Comparison of ENCODE assay signal across 30 cellular contexts in genomic region chr16:66809765-66810164, GRCh38. TPM values are rescaled to one million over a fixed set of nuclear protein-coding genes. Genes with fewer than 3 reads are reported as not detected.
A peak's percentile ranks its signal among the peaks of the same experiment; 100 is the strongest.
DNase-seq lines count a peak whose midpoint lies in the region; ATAC-seq, FAIRE-seq and TF ChIP-seq lines count a peak whose summit lies in the region.
"Had no signal": no experiment of that assay in that cellular context is flagged by ENCODE, and none has a peak within 500 bp of the region (broad histone marks: within the 10 kb centered on the region; RNA-seq: fewer than 3 reads in every experiment).

No MANE protein-coding gene starts in this region.

- no peak overlapping the region for H3K4me3 ChIP-seq in mammary epithelial cell (replicated peaks in 1 of 3; ENCODE audit: insufficient read depth in 1 of 3, low read depth in 2 of 3, low read length in 3 of 3)
- H3K4me3 ChIP-seq in HepG2 (replicated peaks in 1 of 3; ENCODE audit: insufficient read depth in 1 of 3, low read depth in 2 of 3, low read length in 3 of 3): no peak overlapping the region
- H3K4me3 ChIP-seq in right lobe of liver: no peak overlapping the region
- H3K4me3 ChIP-seq: BLaER1, GM12878 had no signal

- TF ChIP-seq RAD21 in HepG2 (CRISPR knock-in tag; IDR thresholded peaks at IDR 0.05): no peak

- TF ChIP-seq POLR2A in HepG2 (IDR thresholded peaks at IDR 0.05; ENCODE audit: insufficient read depth in 1 of 2, low read depth in 2 of 2, low read length in 2 of 2) (no peak), right lobe of liver (IDR thresholded peaks at IDR 0.05) (no peak)

- TF ChIP-seq EP300 in HepG2 (IDR thresholded peaks at IDR 0.05; ENCODE audit: low read depth in 2 of 2, low read length in 2 of 2): no peak
- TF ChIP-seq EP300 in HepG2 (CRISPR knock-in tag; IDR thresholded peaks at IDR 0.05; ENCODE audit: borderline replicate concordance): no peak

- peaks cover 10% of the 10 kb centered on the region for H3K4me1 ChIP-seq in mammary epithelial cell (ENCODE audit: insufficient read depth, low read length)
- H3K4me1 ChIP-seq in HepG2 (ENCODE audit: insufficient read depth, low read length): no peaks in the 10 kb centered on the region
- no peaks in the 10 kb centered on the region for H3K4me1 ChIP-seq in right lobe of liver
- H3K4me1 ChIP-seq: BLaER1 had no signal

- ATAC-seq in HepG2 (no peak), right lobe of liver (no peak), GM21737 (IDR thresholded peaks at IDR 0.05; ENCODE audit: unreplicated experiment) (no peak)
- no peak for ATAC-seq in activated T-helper 17 cell treated with anti-CD3 and anti-CD28 coated beads, Interleukin-2, amount 50 U/mL, for 72 hours (replicated peaks)
- ATAC-seq in stimulated activated effector memory CD8-positive, alpha-beta T cell treated with anti-CD3 and anti-CD28 coated beads, Interleukin-12 subunit alpha, Interleukin-12 subunit beta, amount 100 ng/mL, for 72 hours: peak; percentile 62
- ATAC-seq: GM12878 had no signal

- no peaks in the 10 kb centered on the region for H3K9me3 Mint-ChIP-seq in MCF 10A (ENCODE audit: unreplicated experiment)
- H3K9me3 Mint-ChIP-seq in activated T-helper 17 cell treated with anti-CD3 and anti-CD28 coated beads, Interleukin-2, amount 50 U/mL, for 72 hours: no peaks in the 10 kb centered on the region
- no peaks in the 10 kb centered on the region for H3K9me3 Mint-ChIP-seq in stimulated activated effector memory CD8-positive, alpha-beta T cell treated with anti-CD3 and anti-CD28 coated beads, Interleukin-12 subunit alpha, Interleukin-12 subunit beta, amount 100 ng/mL, for 72 hours
- H3K9me3 Mint-ChIP-seq: CD14-positive monocyte; CD4-positive, alpha-beta memory T cell; CD8-positive, alpha-beta memory T cell had no signal

- no peak for DNase-seq in MCF 10A (ENCODE audit: unreplicated experiment)
- DNase-seq in mammary epithelial cell: no peak
- DNase-seq in HepG2 (ENCODE audit: low spot score): no peak
- DNase-seq in right lobe of liver: no peak
- no peak for DNase-seq in stimulated activated effector memory CD8-positive, alpha-beta T cell treated with anti-CD3 and anti-CD28 coated beads, Interleukin-12 subunit alpha, Interleukin-12 subunit beta, amount 100 ng/mL, for 72 hours (ENCODE audit: low spot score in 2 of 2)
- DNase-seq in AG08395 (ENCODE audit: low spot score): no peak
- DNase-seq: C1 segment of cervical spinal cord; CD4-positive, alpha-beta memory T cell; CD4-positive, CD25-positive, alpha-beta regulatory T cell; CD8-positive, alpha-beta memory T cell; COR-L47; DMS 273 treated with DMSO at 0.1 percent for 48 hours; DMS153; DMS53; DMS79; DND-41; EL; GDM1 had no signal

- H3K4me2 ChIP-seq in mammary epithelial cell (ENCODE audit: insufficient read depth, low read depth, low read length) (no peak overlapping the region), HepG2 (ENCODE audit: low read depth, low read length) (no peak overlapping the region)
- H3K4me2 ChIP-seq: BLaER1 had no signal

- H3K36me3 ChIP-seq in mammary epithelial cell (ENCODE audit: insufficient read depth, low read length): peaks cover 58% of the 10 kb centered on the region
- H3K36me3 ChIP-seq in HepG2 (replicated peaks in 1 of 2; ENCODE audit: control insufficient read depth in 1 of 2, insufficient read depth in 2 of 2, low read length in 2 of 2): peaks cover 19 to 53% of the 10 kb centered on the region in 2 experiments
- H3K36me3 ChIP-seq in right lobe of liver: peaks cover 0 to 62% (median 6%) of the 10 kb centered on the region in 4 donors

- in situ Hi-C loops in mammary epithelial cell (cut with MboI; ENCODE audit: low sequenced_read_pairs in 2 of 2) (no loop called here), HepG2 (cut with HindIII; ENCODE audit: extremely low pct_ligation_motif_present, low pct_unique_long_range_greater_than_20kb) (no loop called here)

- WGBS in mammary epithelial cell (ENCODE audit: low coverage, missing lambda C conversion rate): 93% methylated on average over 4 of the region's 4 CpGs
- 95% methylated on average over 4 of the region's 4 CpGs for WGBS in HepG2 (ENCODE audit: low lambda C conversion rate)
- WGBS in right lobe of liver (ENCODE audit: insufficient coverage, low coverage, low lambda C conversion rate, missing lambda C conversion rate): 96% methylated on average over 4 of the region's 4 CpGs

- no peaks in the 10 kb centered on the region for H3K27me3 Mint-ChIP-seq in MCF 10A (ENCODE audit: insufficient read depth, unreplicated experiment)
- no peaks in the 10 kb centered on the region for H3K27me3 Mint-ChIP-seq in activated T-helper 17 cell treated with anti-CD3 and anti-CD28 coated beads, Interleukin-2, amount 50 U/mL, for 72 hours
- H3K27me3 Mint-ChIP-seq: CD4-positive, alpha-beta memory T cell; CD4-positive, CD25-positive, alpha-beta regulatory T cell; CD8-positive, alpha-beta memory T cell had no signal

- H4K20me1 ChIP-seq in mammary epithelial cell (ENCODE audit: insufficient read depth, low read length) (no peaks in the 10 kb centered on the region), HepG2 (ENCODE audit: insufficient read depth, low read length) (no peaks in the 10 kb centered on the region)
- H4K20me1 ChIP-seq: BLaER1 had no signal

- H3K4me3 Mint-ChIP-seq in MCF 10A (ENCODE audit: unreplicated experiment): no peak overlapping the region
- H3K4me3 Mint-ChIP-seq in activated T-helper 17 cell treated with anti-CD3 and anti-CD28 coated beads, Interleukin-2, amount 50 U/mL, for 72 hours: no peak overlapping the region
- H3K4me3 Mint-ChIP-seq in stimulated activated effector memory CD8-positive, alpha-beta T cell treated with anti-CD3 and anti-CD28 coated beads, Interleukin-12 subunit alpha, Interleukin-12 subunit beta, amount 100 ng/mL, for 72 hours: no peak overlapping the region
- H3K4me3 Mint-ChIP-seq: CD14-positive monocyte; CD4-positive, alpha-beta memory T cell; CD4-positive, CD25-positive, alpha-beta regulatory T cell; CD8-positive, alpha-beta memory T cell had no signal

- TF ChIP-seq CTCF in MCF 10A (IDR thresholded peaks at IDR 0.05; ENCODE audit: unreplicated experiment) (no peak), mammary epithelial cell (conservative IDR thresholded peaks at IDR 0.05 in 1 of 2, IDR thresholded peaks at IDR 0.05 in 1 of 2; ENCODE audit: extremely low read depth in 1 of 2, insufficient read depth in 1 of 2, low read depth in 1 of 2, low read length in 2 of 2) (no peak), HepG2 (CRISPR knock-in tag; IDR thresholded peaks at IDR 0.05) (no peak), right lobe of liver (IDR thresholded peaks at IDR 0.05) (no peak)

- dilution Hi-C loops in mammary epithelial cell (cut with HindIII; ENCODE audit: low sequenced_read_pairs): loop anchor here (10.0 kb wide), 1 partner anchor 65 kb away; no protein-coding TSS in a partner anchor

- no peak overlapping the region for H3K27ac Mint-ChIP-seq in MCF 10A (ENCODE audit: low read depth, unreplicated experiment)
- H3K27ac Mint-ChIP-seq in activated T-helper 17 cell treated with anti-CD3 and anti-CD28 coated beads, Interleukin-2, amount 50 U/mL, for 72 hours: peak overlapping the region; percentile 12
- peak overlapping the region; percentile 29 for H3K27ac Mint-ChIP-seq in stimulated activated effector memory CD8-positive, alpha-beta T cell treated with anti-CD3 and anti-CD28 coated beads, Interleukin-12 subunit alpha, Interleukin-12 subunit beta, amount 100 ng/mL, for 72 hours
- H3K27ac Mint-ChIP-seq: CD14-positive monocyte; CD4-positive, CD25-positive, alpha-beta regulatory T cell; CD8-positive, alpha-beta memory T cell had no signal

- H3K9ac ChIP-seq in mammary epithelial cell (ENCODE audit: insufficient read depth, low read length) (no peak overlapping the region), HepG2 (ENCODE audit: insufficient read depth, low read depth, low read length) (no peak overlapping the region)
- H3K9ac ChIP-seq: BLaER1 had no signal

- TSS peak; percentile 15 for BruUV-seq in MCF 10A (replicated peaks; lab: Mats Ljungman, UMichigan)
- no TSS peak for BruUV-seq in mammary epithelial cell (replicated peaks; lab: Mats Ljungman, UMichigan)
- TSS peak; percentile 23 for BruUV-seq in HepG2 (replicated peaks; lab: Mats Ljungman, UMichigan)

- H3K4me1 Mint-ChIP-seq in MCF 10A (ENCODE audit: insufficient read depth, unreplicated experiment): no peaks in the 10 kb centered on the region
- H3K4me1 Mint-ChIP-seq in activated T-helper 17 cell treated with anti-CD3 and anti-CD28 coated beads, Interleukin-2, amount 50 U/mL, for 72 hours: no peaks in the 10 kb centered on the region
- no peaks in the 10 kb centered on the region for H3K4me1 Mint-ChIP-seq in stimulated activated effector memory CD8-positive, alpha-beta T cell treated with anti-CD3 and anti-CD28 coated beads, Interleukin-12 subunit alpha, Interleukin-12 subunit beta, amount 100 ng/mL, for 72 hours
- H3K4me1 Mint-ChIP-seq: CD14-positive monocyte; CD4-positive, alpha-beta memory T cell; CD8-positive, alpha-beta memory T cell had no signal

- H3K9me3 ChIP-seq in mammary epithelial cell (replicated peaks; ENCODE audit: insufficient read depth, low read length) (no peaks in the 10 kb centered on the region), HepG2 (ENCODE audit: low read length) (no peaks in the 10 kb centered on the region), right lobe of liver (no peaks in the 10 kb centered on the region)
- H3K9me3 ChIP-seq: BE2C, BLaER1 had no signal

- intact Hi-C loops in MCF 10A (cut with micrococcal nuclease): no loop called here
- intact Hi-C loops in mammary epithelial cell (cut with micrococcal nuclease): no loop called here
- intact Hi-C loops in HepG2 (cut with micrococcal nuclease; ENCODE audit: unreplicated experiment): no loop called here
- intact Hi-C loops in right lobe of liver (cut with DNase I): no loop called here

- no peak for FAIRE-seq in HepG2 (lab: Jason Lieb, UNC)
- FAIRE-seq: A204.1, GM12878, GM12892, GM18507 had no signal

- H3K27ac ChIP-seq in mammary epithelial cell (ENCODE audit: insufficient read depth, low read depth, low read length): no peak overlapping the region
- H3K27ac ChIP-seq in HepG2 (ENCODE audit: extremely low read length, insufficient read depth, low read length): no peak overlapping the region
- H3K27ac ChIP-seq in right lobe of liver: no peak overlapping the region
- H3K27ac ChIP-seq: 22Rv1, BLaER1 had no signal

- H2AFZ ChIP-seq in mammary epithelial cell (ENCODE audit: low read depth, low read length) (no peak overlapping the region), HepG2 (ENCODE audit: low read length) (no peak overlapping the region)

- no peaks in the 10 kb centered on the region for H3K27me3 ChIP-seq in mammary epithelial cell (ENCODE audit: insufficient read depth, low read length)
- no peaks in the 10 kb centered on the region for H3K27me3 ChIP-seq in HepG2 (ENCODE audit: control insufficient read depth in 1 of 2, insufficient read depth in 2 of 2, low read length in 2 of 2)
- H3K27me3 ChIP-seq in right lobe of liver: no peaks in the 10 kb centered on the region
- H3K27me3 ChIP-seq: BE2C, BLaER1 had no signal

- peaks cover 96% of the 10 kb centered on the region for H3K36me3 Mint-ChIP-seq in MCF 10A (ENCODE audit: insufficient read depth, unreplicated experiment)
- peaks cover 97% of the 10 kb centered on the region for H3K36me3 Mint-ChIP-seq in activated T-helper 17 cell treated with anti-CD3 and anti-CD28 coated beads, Interleukin-2, amount 50 U/mL, for 72 hours (ENCODE audit: low read depth)
- H3K36me3 Mint-ChIP-seq in stimulated activated effector memory CD8-positive, alpha-beta T cell treated with anti-CD3 and anti-CD28 coated beads, Interleukin-12 subunit alpha, Interleukin-12 subunit beta, amount 100 ng/mL, for 72 hours: peaks cover 100% of the 10 kb centered on the region

- CTCF ChIA-PET in MCF 10A (lab: Yijun Ruan, JAX): interaction anchor here (0.9 to 2.7 kb wide), 4 partner anchors 21 to 82 kb away, joined by 3 to 13 read pairs (median 4); partner anchors contain the start of gene NAE1
- CTCF ChIA-PET in mammary epithelial cell (lab: Charles Lee; ENCODE audit: low non-redundant PET): no interaction called here
- CTCF ChIA-PET in HepG2 (lab: Yijun Ruan, JAX; ENCODE audit: low intra/inter-chr PET ratio, low total read pairs): no interaction called here

- POLR2A ChIA-PET in MCF 10A (lab: Yijun Ruan, JAX) (interaction anchor here (1.0 to 1.9 kb wide), 2 partner anchors 19 to 21 kb away, joined by 3 to 5 read pairs; partner anchors contain the start of gene NAE1), HepG2 (lab: Yijun Ruan, JAX) (no interaction called here)

- H3K79me2 ChIP-seq in mammary epithelial cell (ENCODE audit: insufficient read depth, low read length): no peaks in the 10 kb centered on the region
- H3K79me2 ChIP-seq in HepG2 (ENCODE audit: insufficient read depth, low read length): no peaks in the 10 kb centered on the region

RNA-seq across cellular contexts. Expression of gene TERB1, which starts 8.4 kb away (rescaled TPM):
- 0.26 and 0.69 TPM in 2 replicates for total RNA-seq in MCF 10A (2022)
- total RNA-seq in mammary epithelial cell: under 1 TPM in 1 of 2 donors, not detected in 1; 0.17 TPM
- 0.05 TPM for polyA plus RNA-seq in mammary epithelial cell
- not detected for polyA minus RNA-seq in mammary epithelial cell
- not detected in 2 replicates for total RNA-seq in HepG2 (2016; rRNA removed; fragmentation: Illumina TruSeq; extraction: Trizol)
- total RNA-seq in HepG2 (2016; cell fraction: cytosol; rRNA removed; fragmentation: Illumina TruSeq; extraction: Trizol; ENCODE audit: low read depth): not detected in 2 replicates
- not detected in 2 replicates for total RNA-seq in HepG2 (2016; cell fraction: insoluble cytoplasmic fraction; rRNA removed; fragmentation: Illumina TruSeq; extraction: Trizol)
- total RNA-seq in HepG2 (2016; cell fraction: membrane; rRNA removed; fragmentation: Illumina TruSeq; extraction: Trizol): 0.09 and 0.10 TPM in 2 replicates
- not detected in 2 replicates for total RNA-seq in HepG2 (2016; cell fraction: nucleus; rRNA removed; fragmentation: Illumina TruSeq; extraction: Trizol)
- not detected in 2 replicates for polyA plus RNA-seq in HepG2 (2011; rRNA removed)
- not detected in 2 replicates for polyA plus RNA-seq in HepG2 (2011; cell fraction: cytosol; rRNA removed)
- polyA plus RNA-seq in HepG2 (2011; cell fraction: nucleus; rRNA removed): not detected in 2 replicates
- polyA plus RNA-seq in HepG2 (2012): not detected in 2 replicates
- polyA plus RNA-seq in HepG2 (2016; cell fraction: cytosol; fragmentation: Illumina TruSeq; extraction: Trizol; ENCODE audit: low read depth): not detected in 2 replicates
- polyA plus RNA-seq in HepG2 (2016; cell fraction: insoluble cytoplasmic fraction; fragmentation: Illumina TruSeq; extraction: Trizol; ENCODE audit: low read depth): not detected in 2 replicates
- polyA plus RNA-seq in HepG2 (2016; cell fraction: membrane; fragmentation: Illumina TruSeq; extraction: Trizol; ENCODE audit: low read depth): not detected in 2 replicates
- polyA plus RNA-seq in HepG2 (2016; cell fraction: nucleus; fragmentation: Illumina TruSeq; extraction: Trizol; ENCODE audit: insufficient read depth, low read depth): not detected in 2 replicates
- not detected in 2 replicates for polyA minus RNA-seq in HepG2 (2011; rRNA and poly(A)+ RNA removed; ENCODE audit: low replicate concordance)
- not detected in 2 replicates for polyA minus RNA-seq in HepG2 (2011; cell fraction: cytosol; rRNA and poly(A)+ RNA removed)
- polyA minus RNA-seq in HepG2 (2011; cell fraction: nucleus; rRNA and poly(A)+ RNA removed): not detected in 2 replicates
- total RNA-seq in right lobe of liver: not detected
- under 1 TPM; 0.13 to 0.34 TPM for total RNA-seq in activated T-helper 17 cell treated with anti-CD3 and anti-CD28 coated beads, Interleukin-2, amount 50 U/mL, for 72 hours
- total RNA-seq: G401 had no signal
- polyA plus RNA-seq: CD14-positive monocyte; CD4-positive, alpha-beta memory T cell; CD4-positive, CD25-positive, alpha-beta regulatory T cell; CD8-positive, alpha-beta memory T cell had no signal

RNA-seq across cellular contexts. Expression of gene NAE1, which starts 21.0 kb away (rescaled TPM):
- total RNA-seq in MCF 10A (2022) (65.5 and 65.7 TPM in 2 replicates), mammary epithelial cell (10 to 100 TPM; 66.5 to 81.1 TPM), HepG2 (2016; rRNA removed; fragmentation: Illumina TruSeq; extraction: Trizol) (206 and 279 TPM in 2 replicates), right lobe of liver (10 to 100 TPM; 16.4 to 22.7 (median 20.2) TPM)
- polyA plus RNA-seq in mammary epithelial cell (50.6 TPM), HepG2 (2011; rRNA removed) (68.2 and 95.7 TPM in 2 replicates)
- 30.4 TPM for polyA minus RNA-seq in mammary epithelial cell
- total RNA-seq in HepG2 (2016; cell fraction: cytosol; rRNA removed; fragmentation: Illumina TruSeq; extraction: Trizol; ENCODE audit: low read depth): 93.3 and 103 TPM in 2 replicates
- total RNA-seq in HepG2 (2016; cell fraction: insoluble cytoplasmic fraction; rRNA removed; fragmentation: Illumina TruSeq; extraction: Trizol): 210 and 281 TPM in 2 replicates
- total RNA-seq in HepG2 (2016; cell fraction: membrane; rRNA removed; fragmentation: Illumina TruSeq; extraction: Trizol): 146 and 147 TPM in 2 replicates
- total RNA-seq in HepG2 (2016; cell fraction: nucleus; rRNA removed; fragmentation: Illumina TruSeq; extraction: Trizol): 127 and 139 TPM in 2 replicates
- 27.0 and 39.4 TPM in 2 replicates for polyA plus RNA-seq in HepG2 (2011; cell fraction: cytosol; rRNA removed)
- polyA plus RNA-seq in HepG2 (2011; cell fraction: nucleus; rRNA removed): 79.6 and 104 TPM in 2 replicates
- 71.6 and 101 TPM in 2 replicates for polyA plus RNA-seq in HepG2 (2012)
- 66.8 and 90.6 TPM in 2 replicates for polyA plus RNA-seq in HepG2 (2016; cell fraction: cytosol; fragmentation: Illumina TruSeq; extraction: Trizol; ENCODE audit: low read depth)
- polyA plus RNA-seq in HepG2 (2016; cell fraction: insoluble cytoplasmic fraction; fragmentation: Illumina TruSeq; extraction: Trizol; ENCODE audit: low read depth): 229 TPM in 2 replicates
- polyA plus RNA-seq in HepG2 (2016; cell fraction: membrane; fragmentation: Illumina TruSeq; extraction: Trizol; ENCODE audit: low read depth): 102 and 113 TPM in 2 replicates
- polyA plus RNA-seq in HepG2 (2016; cell fraction: nucleus; fragmentation: Illumina TruSeq; extraction: Trizol; ENCODE audit: insufficient read depth, low read depth): 156 and 166 TPM in 2 replicates
- polyA minus RNA-seq in HepG2 (2011; rRNA and poly(A)+ RNA removed; ENCODE audit: low replicate concordance): 14.2 and 16.7 TPM in 2 replicates
- 26.9 and 31.3 TPM in 2 replicates for polyA minus RNA-seq in HepG2 (2011; cell fraction: cytosol; rRNA and poly(A)+ RNA removed)
- polyA minus RNA-seq in HepG2 (2011; cell fraction: nucleus; rRNA and poly(A)+ RNA removed): 96.7 and 111 TPM in 2 replicates
- total RNA-seq in activated T-helper 17 cell treated with anti-CD3 and anti-CD28 coated beads, Interleukin-2, amount 50 U/mL, for 72 hours: 100 to 1,000 TPM in 1 of 2 donors, 10 to 100 TPM in 1; 86.7 to 110 TPM

RNA-seq across cellular contexts. Expression of gene CA7, which starts 34.4 kb away (rescaled TPM):
- total RNA-seq in MCF 10A (2022) (not detected in 2 replicates), mammary epithelial cell (not detected), HepG2 (2016; rRNA removed; fragmentation: Illumina TruSeq; extraction: Trizol) (not detected in 2 replicates), right lobe of liver (not detected)
- polyA plus RNA-seq in mammary epithelial cell (not detected), HepG2 (2011; rRNA removed) (not detected in 2 replicates)
- not detected for polyA minus RNA-seq in mammary epithelial cell
- total RNA-seq in HepG2 (2016; cell fraction: cytosol; rRNA removed; fragmentation: Illumina TruSeq; extraction: Trizol; ENCODE audit: low read depth): not detected in 2 replicates
- not detected in 2 replicates for total RNA-seq in HepG2 (2016; cell fraction: insoluble cytoplasmic fraction; rRNA removed; fragmentation: Illumina TruSeq; extraction: Trizol)
- not detected in 2 replicates for total RNA-seq in HepG2 (2016; cell fraction: membrane; rRNA removed; fragmentation: Illumina TruSeq; extraction: Trizol)
- not detected in 2 replicates for total RNA-seq in HepG2 (2016; cell fraction: nucleus; rRNA removed; fragmentation: Illumina TruSeq; extraction: Trizol)
- polyA plus RNA-seq in HepG2 (2011; cell fraction: cytosol; rRNA removed): 0.03 TPM in 1 of 2 replicates, not detected in the other
- polyA plus RNA-seq in HepG2 (2011; cell fraction: nucleus; rRNA removed): not detected in 2 replicates
- not detected in 2 replicates for polyA plus RNA-seq in HepG2 (2012)
- 0.07 TPM in 1 of 2 replicates, not detected in the other for polyA plus RNA-seq in HepG2 (2016; cell fraction: cytosol; fragmentation: Illumina TruSeq; extraction: Trizol; ENCODE audit: low read depth)
- not detected in 2 replicates for polyA plus RNA-seq in HepG2 (2016; cell fraction: insoluble cytoplasmic fraction; fragmentation: Illumina TruSeq; extraction: Trizol; ENCODE audit: low read depth)
- not detected in 2 replicates for polyA plus RNA-seq in HepG2 (2016; cell fraction: membrane; fragmentation: Illumina TruSeq; extraction: Trizol; ENCODE audit: low read depth)
- not detected in 2 replicates for polyA plus RNA-seq in HepG2 (2016; cell fraction: nucleus; fragmentation: Illumina TruSeq; extraction: Trizol; ENCODE audit: insufficient read depth, low read depth)
- polyA minus RNA-seq in HepG2 (2011; rRNA and poly(A)+ RNA removed; ENCODE audit: low replicate concordance): not detected in 2 replicates
- not detected in 2 replicates for polyA minus RNA-seq in HepG2 (2011; cell fraction: cytosol; rRNA and poly(A)+ RNA removed)
- polyA minus RNA-seq in HepG2 (2011; cell fraction: nucleus; rRNA and poly(A)+ RNA removed): not detected in 2 replicates
- total RNA-seq in activated T-helper 17 cell treated with anti-CD3 and anti-CD28 coated beads, Interleukin-2, amount 50 U/mL, for 72 hours: not detected
- total RNA-seq: CD4-positive, alpha-beta memory T cell; CD4-positive, CD25-positive, alpha-beta regulatory T cell; CD8-positive, alpha-beta memory T cell; Daoy; G401; GM12878 had no signal
- polyA plus RNA-seq: CD14-positive monocyte; CD4-positive, alpha-beta memory T cell; CD4-positive, CD25-positive, alpha-beta regulatory T cell; CD8-positive, alpha-beta memory T cell had no signal

RNA-seq across cellular contexts. Expression of gene DYNC1LI2, which starts 58.4 kb away (rescaled TPM):
- 97.7 and 106 TPM in 2 replicates for total RNA-seq in MCF 10A (2022)
- total RNA-seq in mammary epithelial cell: 100 to 1,000 TPM in 1 of 2 donors, 10 to 100 TPM in 1; 90.8 to 127 TPM
- polyA plus RNA-seq in mammary epithelial cell: 55.4 TPM
- polyA minus RNA-seq in mammary epithelial cell: 70.1 TPM
- 107 and 135 TPM in 2 replicates for total RNA-seq in HepG2 (2016; rRNA removed; fragmentation: Illumina TruSeq; extraction: Trizol)
- total RNA-seq in HepG2 (2016; cell fraction: cytosol; rRNA removed; fragmentation: Illumina TruSeq; extraction: Trizol; ENCODE audit: low read depth): 18.2 and 20.0 TPM in 2 replicates
- 109 and 139 TPM in 2 replicates for total RNA-seq in HepG2 (2016; cell fraction: insoluble cytoplasmic fraction; rRNA removed; fragmentation: Illumina TruSeq; extraction: Trizol)
- 25.6 and 31.6 TPM in 2 replicates for total RNA-seq in HepG2 (2016; cell fraction: membrane; rRNA removed; fragmentation: Illumina TruSeq; extraction: Trizol)
- total RNA-seq in HepG2 (2016; cell fraction: nucleus; rRNA removed; fragmentation: Illumina TruSeq; extraction: Trizol): 194 and 230 TPM in 2 replicates
- polyA plus RNA-seq in HepG2 (2011; rRNA removed): 65.5 and 67.7 TPM in 2 replicates
- 30.2 and 40.7 TPM in 2 replicates for polyA plus RNA-seq in HepG2 (2011; cell fraction: cytosol; rRNA removed)
- polyA plus RNA-seq in HepG2 (2011; cell fraction: nucleus; rRNA removed): 210 and 219 TPM in 2 replicates
- polyA plus RNA-seq in HepG2 (2012): 57.1 and 65.5 TPM in 2 replicates
- polyA plus RNA-seq in HepG2 (2016; cell fraction: cytosol; fragmentation: Illumina TruSeq; extraction: Trizol; ENCODE audit: low read depth): 3.3 and 3.7 TPM in 2 replicates
- 68.8 and 69.0 TPM in 2 replicates for polyA plus RNA-seq in HepG2 (2016; cell fraction: insoluble cytoplasmic fraction; fragmentation: Illumina TruSeq; extraction: Trizol; ENCODE audit: low read depth)
- 9.8 and 12.1 TPM in 2 replicates for polyA plus RNA-seq in HepG2 (2016; cell fraction: membrane; fragmentation: Illumina TruSeq; extraction: Trizol; ENCODE audit: low read depth)
- 329 and 373 TPM in 2 replicates for polyA plus RNA-seq in HepG2 (2016; cell fraction: nucleus; fragmentation: Illumina TruSeq; extraction: Trizol; ENCODE audit: insufficient read depth, low read depth)
- 51.3 and 78.2 TPM in 2 replicates for polyA minus RNA-seq in HepG2 (2011; rRNA and poly(A)+ RNA removed; ENCODE audit: low replicate concordance)
- 27.4 and 28.7 TPM in 2 replicates for polyA minus RNA-seq in HepG2 (2011; cell fraction: cytosol; rRNA and poly(A)+ RNA removed)
- polyA minus RNA-seq in HepG2 (2011; cell fraction: nucleus; rRNA and poly(A)+ RNA removed): 169 and 176 TPM in 2 replicates
- total RNA-seq in right lobe of liver: 10 to 100 TPM; 30.5 to 44.1 (median 37.9) TPM
- 10 to 100 TPM; 61.0 to 67.3 TPM for total RNA-seq in activated T-helper 17 cell treated with anti-CD3 and anti-CD28 coated beads, Interleukin-2, amount 50 U/mL, for 72 hours
